ENCODE assay signal across 10 cellular contexts in the genomic region with DNA sequence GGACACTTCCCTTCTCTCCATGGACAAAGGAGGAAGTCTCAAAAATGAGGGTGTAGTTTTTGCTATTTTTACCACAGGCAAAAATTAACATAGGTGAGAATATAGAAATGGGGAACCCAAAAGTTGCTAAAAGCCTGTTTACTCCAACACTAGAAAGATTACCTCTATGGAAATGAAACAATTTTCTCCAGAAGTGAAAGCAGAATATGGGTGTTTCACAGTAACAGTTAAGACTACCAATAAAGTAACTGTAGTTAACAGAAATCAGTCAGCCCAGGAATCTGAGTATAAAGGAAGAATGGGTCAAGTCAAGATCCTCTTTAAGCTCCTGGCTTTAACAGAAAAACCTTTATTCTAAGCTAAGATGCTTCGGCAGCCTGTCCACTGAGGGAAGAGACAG. TPM values are rescaled to one million over a fixed set of nuclear protein-coding genes. Genes with fewer than 3 reads are reported as not detected.
A peak's percentile ranks its signal among the peaks of the same experiment; 100 is the strongest.
DNase-seq lines count a peak whose midpoint lies in the region; ATAC-seq and TF ChIP-seq lines count a peak whose summit lies in the region.
"Had no signal": no experiment of that assay in that cellular context is flagged by ENCODE, and none has a peak within 500 bp of the region (broad histone marks: within the 10 kb centered on the region; RNA-seq: fewer than 3 reads in every experiment).

No MANE protein-coding gene starts in this region.

- 32% methylated on average over 1 of the region's 1 CpG for WGBS in right cardiac atrium

- no peak overlapping the region for H3K27ac ChIP-seq in right cardiac atrium (ENCODE audit: low read length)

- TF ChIP-seq CTCF in type B pancreatic cell (conservative IDR thresholded peaks at IDR 0.05), result no peak

- H3K9me3 ChIP-seq in right cardiac atrium (ENCODE audit: control insufficient read depth, low read length), result no peaks in the 10 kb centered on the region
- no peaks in the 10 kb centered on the region for H3K9me3 ChIP-seq in MG63

- CTCF ChIA-PET in activated CD8-positive, alpha-beta T cell treated with anti-CD3 and anti-CD28 coated beads, Interleukin-2, amount 10 ng/mL, durations not matched to agents 7 days and 5 days (lab: Charles Lee), result interaction anchor here (1.6 to 8.9 kb wide), 3 partner anchors 9 to 268 kb away, joined by 5 to 98 read pairs (median 13); a partner anchor contains a TSS

- H3K27ac Mint-ChIP-seq in activated CD8-positive, alpha-beta T cell treated with anti-CD3 and anti-CD28 coated beads, Interleukin-2, amount 10 ng/mL, durations not matched to agents 7 days and 5 days, result peak overlapping the region; percentile 70
- peak overlapping the region; percentile 13 to 82 (median 39) for H3K27ac Mint-ChIP-seq in immature natural killer cell
- H3K27ac Mint-ChIP-seq in type B pancreatic cell, result peak overlapping the region; percentile 81

- H3K27me3 ChIP-seq in right cardiac atrium (ENCODE audit: control insufficient read depth, insufficient read depth) (no peaks in the 10 kb centered on the region), MG63 (no peaks in the 10 kb centered on the region)

- peaks cover 83% of the 10 kb centered on the region for H3K36me3 ChIP-seq in MG63

- H3K9me3 Mint-ChIP-seq in activated CD8-positive, alpha-beta T cell treated with anti-CD3 and anti-CD28 coated beads, Interleukin-2, amount 10 ng/mL, durations not matched to agents 7 days and 5 days (ENCODE audit: insufficient read depth), result no peaks in the 10 kb centered on the region
- H3K9me3 Mint-ChIP-seq in immature natural killer cell (no peaks in the 10 kb centered on the region), type B pancreatic cell (no peaks in the 10 kb centered on the region)

- peaks cover 17% of the 10 kb centered on the region for H3K4me1 ChIP-seq in right cardiac atrium (ENCODE audit: control insufficient read depth, insufficient read depth, low read length)

- H3K4me3 ChIP-seq in right cardiac atrium (ENCODE audit: low read length) (peak overlapping the region; percentile 23), MG63 (no peak overlapping the region)

- H3K36me3 Mint-ChIP-seq in activated CD8-positive, alpha-beta T cell treated with anti-CD3 and anti-CD28 coated beads, Interleukin-2, amount 10 ng/mL, durations not matched to agents 7 days and 5 days (ENCODE audit: low read depth), result peaks cover 92% of the 10 kb centered on the region
- peaks cover 18 to 36% (median 18%) of the 10 kb centered on the region in 3 donors for H3K36me3 Mint-ChIP-seq in immature natural killer cell
- peaks cover 44% of the 10 kb centered on the region for H3K36me3 Mint-ChIP-seq in type B pancreatic cell

- POLR2A ChIA-PET in activated CD8-positive, alpha-beta T cell treated with anti-CD3 and anti-CD28 coated beads, Interleukin-2, amount 10 ng/mL, durations not matched to agents 7 days and 5 days (lab: Charles Lee), result interaction anchor here (0.7 to 6.5 kb wide), 5 partner anchors 8 to 641 kb away, joined by 3 to 107 read pairs (median 10); a partner anchor contains a TSS

- intact Hi-C loops in right cardiac atrium (cut with DNase I) (no loop called here), Right ventricle myocardium inferior (cut with DNase I) (no loop called here)

- H3K4me3 Mint-ChIP-seq in activated CD8-positive, alpha-beta T cell treated with anti-CD3 and anti-CD28 coated beads, Interleukin-2, amount 10 ng/mL, durations not matched to agents 7 days and 5 days, result peak overlapping the region; percentile 100
- H3K4me3 Mint-ChIP-seq in immature natural killer cell (peak overlapping the region; percentile 62 to 100 (median 65)), type B pancreatic cell (peak overlapping the region; percentile 64)

- no peaks in the 10 kb centered on the region for H3K27me3 Mint-ChIP-seq in activated CD8-positive, alpha-beta T cell treated with anti-CD3 and anti-CD28 coated beads, Interleukin-2, amount 10 ng/mL, durations not matched to agents 7 days and 5 days (ENCODE audit: low read depth)
- H3K27me3 Mint-ChIP-seq in immature natural killer cell (ENCODE audit: low read depth in 3 of 3) (peaks cover 0 to 12% (median 4%) of the 10 kb centered on the region in 3 donors), type B pancreatic cell (no peaks in the 10 kb centered on the region)

- ATAC-seq in right cardiac atrium (no peak), Right ventricle myocardium inferior (no peak)
- ATAC-seq in activated CD8-positive, alpha-beta T cell treated with anti-CD3 and anti-CD28 coated beads, Interleukin-2, amount 10 ng/mL, durations not matched to agents 7 days and 5 days, result peak; percentile 14

- H3K4me1 Mint-ChIP-seq in activated CD8-positive, alpha-beta T cell treated with anti-CD3 and anti-CD28 coated beads, Interleukin-2, amount 10 ng/mL, durations not matched to agents 7 days and 5 days (ENCODE audit: low read depth), result peaks cover 90% of the 10 kb centered on the region
- H3K4me1 Mint-ChIP-seq in immature natural killer cell (peaks cover 91 to 100% of the 10 kb centered on the region in 2 donors), type B pancreatic cell (ENCODE audit: unreplicated experiment) (peaks cover 71% of the 10 kb centered on the region)

- no peak for DNase-seq in right cardiac atrium
- no peak for DNase-seq in Right ventricle myocardium inferior (ENCODE audit: missing footprints)
- DNase-seq in activated CD8-positive, alpha-beta T cell treated with anti-CD3 and anti-CD28 coated beads, Interleukin-2, amount 10 ng/mL, durations not matched to agents 7 days and 5 days, result no peak
- DNase-seq in immature natural killer cell, result no peak
- no peak for DNase-seq in type B pancreatic cell (ENCODE audit: extremely low spot score, unreplicated experiment)
- no peak for DNase-seq in SHP77 (lab: John Stamatoyannopoulos, UW)
- no peak for DNase-seq in MG63
- no peak for DNase-seq in hippocampal formation (lab: John Stamatoyannopoulos, UW)
- DNase-seq: midbrain, T-helper 9 cell had no signal

RNA-seq across cellular contexts. Expression of a gene that starts 9.3 kb away (rescaled TPM):
- total RNA-seq in right cardiac atrium, result 10 to 100 TPM; 50.5 to 79.7 (median 53.2) TPM
- 45.8 TPM for polyA plus RNA-seq in right cardiac atrium
- total RNA-seq in Right ventricle myocardium inferior, result 44.2 TPM
- 100 to 1,000 TPM; 271 to 277 TPM for total RNA-seq in activated CD8-positive, alpha-beta T cell treated with anti-CD3 and anti-CD28 coated beads, Interleukin-2, amount 10 ng/mL, durations not matched to agents 7 days and 5 days
- polyA plus RNA-seq in immature natural killer cell, result 100 to 1,000 TPM; 133 to 223 (median 191) TPM
- total RNA-seq in type B pancreatic cell (ENCODE audit: low replicate concordance), result 136 and 205 TPM in 2 replicates
- total RNA-seq in MG63 (2014; rRNA removed; shearing (Covaris generic); ENCODE audit: low replicate concordance), result 158 and 271 TPM in 2 replicates
